In genomic region chr7:80429186-80429585, GRCh38 we compare ENCODE assay signal across 15 cellular contexts.
DNase-seq lines count a peak whose midpoint lies in the region; ATAC-seq, FAIRE-seq and TF ChIP-seq lines count a peak whose summit lies in the region.
"Had no signal": no experiment of that assay in that cellular context is flagged by ENCODE, and none has a peak within 500 bp of the region (broad histone marks: within the 10 kb centered on the region; RNA-seq: fewer than 3 reads in every experiment).

No MANE protein-coding gene starts in this region.

- intact Hi-C loops in activated CD4-positive, alpha-beta T cell treated with anti-CD3 and anti-CD28 coated beads for 36 hours (cut with DNase I, micrococcal nuclease): loop anchor here in 1 of 2 experiments (2.0 kb wide), 1 partner anchor 230 kb away; no protein-coding TSS in a partner anchor

- WGBS in SK-N-SH (ENCODE audit: low lambda C conversion rate): 89% methylated on average over 1 of the region's 1 CpG

- no peaks in the 10 kb centered on the region for H3K9me2 ChIP-seq in SK-N-SH

- H3K79me2 ChIP-seq in SK-N-SH (ENCODE audit: insufficient read depth): no peaks in the 10 kb centered on the region
- no peaks in the 10 kb centered on the region for H3K79me2 ChIP-seq in astrocyte (ENCODE audit: insufficient read depth, low read length)
- no peaks in the 10 kb centered on the region for H3K79me2 ChIP-seq in osteoblast (ENCODE audit: insufficient read depth, low read length)

- no peaks in the 10 kb centered on the region for H3K27me3 ChIP-seq in SK-N-SH (ENCODE audit: insufficient read depth)
- H3K27me3 ChIP-seq in astrocyte (ENCODE audit: insufficient read depth, low read length): no peaks in the 10 kb centered on the region
- H3K27me3 ChIP-seq in osteoblast (ENCODE audit: insufficient read depth, low read length): no peaks in the 10 kb centered on the region
- H3K27me3 ChIP-seq: BLaER1 treated with 17β-estradiol and CSF1 and Interleukin-3, amounts not matched to agents 10 nM and 100 nM had no signal

- H3K9ac ChIP-seq in SK-N-SH: no peak overlapping the region
- H3K9ac ChIP-seq in astrocyte (ENCODE audit: low read length): no peak overlapping the region
- H3K9ac ChIP-seq: BLaER1 treated with 17β-estradiol and CSF1 and Interleukin-3, amounts not matched to agents 10 nM and 100 nM had no signal

- no peak for TF ChIP-seq RAD21 in SK-N-SH (IDR thresholded peaks at IDR 0.05; ENCODE audit: low read length)

- TF ChIP-seq CTCF in SK-N-SH (IDR thresholded peaks at IDR 0.05) (no peak), astrocyte (IDR thresholded peaks at IDR 0.05; ENCODE audit: insufficient read depth, low read depth, low read length) (no peak), osteoblast (IDR thresholded peaks at IDR 0.05; ENCODE audit: extremely low read depth, low read depth, low read length) (no peak)

- H3K9me3 Mint-ChIP-seq in astrocyte (ENCODE audit: unreplicated experiment): no peaks in the 10 kb centered on the region
- no peaks in the 10 kb centered on the region for H3K9me3 Mint-ChIP-seq in activated CD4-positive, alpha-beta T cell treated with anti-CD3 and anti-CD28 coated beads for 36 hours (ENCODE audit: low read depth)
- H3K9me3 Mint-ChIP-seq: H9 had no signal

- no peaks in the 10 kb centered on the region for H3K9me3 ChIP-seq in SK-N-SH
- no peaks in the 10 kb centered on the region for H3K9me3 ChIP-seq in astrocyte (ENCODE audit: insufficient read depth, low read depth, low read length)
- H3K9me3 ChIP-seq in osteoblast (ENCODE audit: low read depth, low read length): no peaks in the 10 kb centered on the region

- H3K36me3 ChIP-seq in SK-N-SH (replicated peaks in 1 of 2; ENCODE audit: control insufficient read depth in 1 of 2, insufficient read depth in 2 of 2, low read length in 1 of 2) (no peaks in the 10 kb centered on the region), astrocyte (ENCODE audit: insufficient read depth, low read length) (no peaks in the 10 kb centered on the region), osteoblast (ENCODE audit: insufficient read depth, low read length) (no peaks in the 10 kb centered on the region)
- H3K36me3 ChIP-seq: BLaER1 treated with 17β-estradiol and CSF1 and Interleukin-3, amounts not matched to agents 10 nM and 100 nM had no signal

- H3K4me3 ChIP-seq in SK-N-SH (ENCODE audit: low read depth in 2 of 2, low read length in 1 of 2) (no peak overlapping the region), astrocyte (ENCODE audit: insufficient read depth, low read depth, low read length) (no peak overlapping the region), osteoblast (ENCODE audit: insufficient read depth, low read length) (no peak overlapping the region)
- H3K4me3 ChIP-seq: BLaER1 treated with 17β-estradiol and CSF1 and Interleukin-3, amounts not matched to agents 10 nM and 100 nM; GM12878 had no signal

- H2AFZ ChIP-seq in SK-N-SH (ENCODE audit: low read depth) (peak overlapping the region; percentile 4; the same call in 1 of the 2 replicates), astrocyte (ENCODE audit: low read depth, low read length) (no peak overlapping the region), osteoblast (ENCODE audit: low read length) (peak overlapping the region; percentile 9)

- CTCF ChIA-PET in SK-N-SH (lab: Yijun Ruan, JAX): interaction anchor here (0.7 to 3.7 kb wide), 33 partner anchors 9 to 1041 kb away, joined by 3 to 66 read pairs (median 7); partner anchors contain the start of gene GNAI1
- CTCF ChIA-PET in activated CD4-positive, alpha-beta T cell treated with anti-CD3 and anti-CD28 coated beads for 36 hours (lab: Charles Lee): interaction anchor here (0.5 to 1.6 kb wide), 3 partner anchors 9 to 939 kb away, joined by 3 to 4 read pairs (median 3); no protein-coding TSS in a partner anchor

- no peak for ATAC-seq in SK-N-SH treated with all-trans-retinoic acid at 6 μM for 48 hours
- ATAC-seq in GM21528 (IDR thresholded peaks at IDR 0.05; ENCODE audit: low FRiP score, unreplicated experiment): no peak
- ATAC-seq in GM18505 (IDR thresholded peaks at IDR 0.05; ENCODE audit: unreplicated experiment): no peak
- ATAC-seq in activated CD4-positive, alpha-beta T cell treated with anti-CD3 and anti-CD28 coated beads for 36 hours: no peak

- no peak overlapping the region for H3K27ac Mint-ChIP-seq in astrocyte (ENCODE audit: unreplicated experiment)
- no peak overlapping the region for H3K27ac Mint-ChIP-seq in activated CD4-positive, alpha-beta T cell treated with anti-CD3 and anti-CD28 coated beads for 36 hours
- H3K27ac Mint-ChIP-seq: CD4-positive, CD25-positive, alpha-beta regulatory T cell; H9; IgD-negative memory B cell had no signal

- H3K4me2 ChIP-seq in SK-N-SH: no peak overlapping the region
- H3K4me2 ChIP-seq in astrocyte (ENCODE audit: low read length): no peak overlapping the region
- H3K4me2 ChIP-seq in osteoblast (ENCODE audit: insufficient read depth, low read length): peak overlapping the region; percentile 9
- H3K4me2 ChIP-seq: BLaER1 treated with 17β-estradiol and CSF1 and Interleukin-3, amounts not matched to agents 10 nM and 100 nM had no signal

- no peak for DNase-seq in SK-N-SH
- no peak for DNase-seq in astrocyte (ENCODE audit: low read depth)
- DNase-seq in osteoblast (ENCODE audit: insufficient read length, low spot score, missing footprints): no peak
- DNase-seq in substantia nigra (lab: John Stamatoyannopoulos, UW): no peak
- DNase-seq in activated CD4-positive, alpha-beta T cell treated with anti-CD3 and anti-CD28 coated beads for 36 hours: no peak
- DNase-seq: CD4-positive, CD25-positive, alpha-beta regulatory T cell; GOT3 had no signal

- H3F3A ChIP-seq in SK-N-SH (replicated peaks; ENCODE audit: insufficient read depth): peaks cover 22% of the 10 kb centered on the region

- POLR2A ChIA-PET in SK-N-SH (lab: Yijun Ruan, JAX): no interaction called here
- POLR2A ChIA-PET in activated CD4-positive, alpha-beta T cell treated with anti-CD3 and anti-CD28 coated beads for 36 hours (lab: Charles Lee): no interaction called here

- no peaks in the 10 kb centered on the region for H3K27me3 Mint-ChIP-seq in astrocyte (ENCODE audit: low read depth, unreplicated experiment)
- H3K27me3 Mint-ChIP-seq in activated CD4-positive, alpha-beta T cell treated with anti-CD3 and anti-CD28 coated beads for 36 hours: no peaks in the 10 kb centered on the region
- H3K27me3 Mint-ChIP-seq: CD4-positive, CD25-positive, alpha-beta regulatory T cell; IgD-negative memory B cell had no signal

- TF ChIP-seq POLR2A in GM18505 (IDR thresholded peaks at IDR 0.05; ENCODE audit: borderline replicate concordance, extremely low read depth, insufficient read depth, insufficient read length): no peak

- peak; percentile 5 for FAIRE-seq in astrocyte (lab: Jason Lieb, UNC)
- FAIRE-seq: GM12878 had no signal

- H4K20me1 ChIP-seq in SK-N-SH (ENCODE audit: insufficient read depth): no peaks in the 10 kb centered on the region
- no peaks in the 10 kb centered on the region for H4K20me1 ChIP-seq in astrocyte (ENCODE audit: insufficient read depth, low read length)
- H4K20me1 ChIP-seq in osteoblast (ENCODE audit: insufficient read depth, low read length): no peaks in the 10 kb centered on the region
- H4K20me1 ChIP-seq: BLaER1 treated with 17β-estradiol and CSF1 and Interleukin-3, amounts not matched to agents 10 nM and 100 nM had no signal

- no peak overlapping the region for H3K4me3 Mint-ChIP-seq in astrocyte (ENCODE audit: unreplicated experiment)
- no peak overlapping the region for H3K4me3 Mint-ChIP-seq in activated CD4-positive, alpha-beta T cell treated with anti-CD3 and anti-CD28 coated beads for 36 hours
- H3K4me3 Mint-ChIP-seq: CD4-positive, CD25-positive, alpha-beta regulatory T cell; H9; IgD-negative memory B cell had no signal

- no peaks in the 10 kb centered on the region for H3K36me3 Mint-ChIP-seq in astrocyte (ENCODE audit: low read depth, unreplicated experiment)
- no peaks in the 10 kb centered on the region for H3K36me3 Mint-ChIP-seq in activated CD4-positive, alpha-beta T cell treated with anti-CD3 and anti-CD28 coated beads for 36 hours (ENCODE audit: low read depth)
- H3K36me3 Mint-ChIP-seq: CD4-positive, CD25-positive, alpha-beta regulatory T cell; IgD-negative memory B cell had no signal

- no peaks in the 10 kb centered on the region for H3K4me1 Mint-ChIP-seq in astrocyte (ENCODE audit: low read depth, unreplicated experiment)
- no peaks in the 10 kb centered on the region for H3K4me1 Mint-ChIP-seq in activated CD4-positive, alpha-beta T cell treated with anti-CD3 and anti-CD28 coated beads for 36 hours
- H3K4me1 Mint-ChIP-seq: CD4-positive, CD25-positive, alpha-beta regulatory T cell had no signal

- H3K4me1 ChIP-seq in SK-N-SH (ENCODE audit: control insufficient read depth in 1 of 2, insufficient read depth in 2 of 2, low read depth in 1 of 2, low read length in 1 of 2): no peaks in the 10 kb centered on the region
- H3K4me1 ChIP-seq in astrocyte (ENCODE audit: insufficient read depth, low read length): no peaks in the 10 kb centered on the region
- peaks cover 8% of the 10 kb centered on the region for H3K4me1 ChIP-seq in osteoblast (ENCODE audit: insufficient read depth, low read length)

- peak overlapping the region in 1 of 2 experiments; percentile 38; a peak in 1 of 4 replicates for H3K27ac ChIP-seq in SK-N-SH (ENCODE audit: low read depth in 2 of 2, low read length in 1 of 2)
- H3K27ac ChIP-seq in astrocyte (ENCODE audit: low read depth, low read length): no peak overlapping the region
- peak overlapping the region; percentile 20 for H3K27ac ChIP-seq in osteoblast (ENCODE audit: low read depth, low read length)
- no peak overlapping the region for H3K27ac ChIP-seq in substantia nigra (ENCODE audit: low read depth, low read length, poor library complexity, severe bottlenecking)
- H3K27ac ChIP-seq: 22Rv1; BLaER1 treated with 17β-estradiol and CSF1 and Interleukin-3, amounts not matched to agents 10 nM and 100 nM had no signal

- TF ChIP-seq EP300 in SK-N-SH (IDR thresholded peaks at IDR 0.05; ENCODE audit: borderline replicate concordance in 1 of 2, low read depth in 1 of 2, low read length in 1 of 2): no peak

TF ChIP-seq in SK-N-SH, 30 proteins besides CTCF, POLR2A, EP300 and RAD21 (continues in another document):
- no peak for TF ChIP-seq NRF1 (IDR thresholded peaks at IDR 0.05; ENCODE audit: low read depth, low read length)
- no peak for TF ChIP-seq RFX5 (IDR thresholded peaks at IDR 0.05; ENCODE audit: low read length)
- no peak for TF ChIP-seq RCOR1 (IDR thresholded peaks at IDR 0.05; ENCODE audit: low read length)
- no peak for TF ChIP-seq POLR2AphosphoS5 (IDR thresholded peaks at IDR 0.05; ENCODE audit: low read depth, low read length)
- TF ChIP-seq FOSL2 (IDR thresholded peaks at IDR 0.05; ENCODE audit: borderline replicate concordance, low read depth): no peak
- TF ChIP-seq ELF1 (IDR thresholded peaks at IDR 0.05): no peak

TF ChIP-seq in SK-N-SH treated with all-trans-retinoic acid at 6 μM for 48 hours, 23 proteins besides CTCF, POLR2A, EP300 and RAD21 (continues in another document):
- no peak for TF ChIP-seq TCF4 (CRISPR knock-in tag; IDR thresholded peaks at IDR 0.05; ENCODE audit: borderline replicate concordance)
